ENCODE assay signal across 1 cellular context in genomic region chr11:12110201-12110713, GRCh38.
TF ChIP-seq lines count a peak whose summit lies in the region.

Gene MICAL2, plus strand, starts transcription at chr11:12110590. Its CDS starts 51,566 bp downstream, at chr11:12162156.

TF ChIP-seq in K562, 482 proteins besides CTCF, POLR2A, EP300 and RAD21 (continued from another document):
- TF ChIP-seq PKNOX1 (IDR thresholded peaks at IDR 0.05) (0 out of 2 replicates have a peak, but pooled peaks have one; percentile 6), CHD1 (IDR thresholded peaks at IDR 0.05; ENCODE audit: low read length) (peak; percentile 24), THAP12 (CRISPR knock-in tag; IDR thresholded peaks at IDR 0.05) (0 out of 2 replicates have a peak, but pooled peaks have one; percentile 14), NRF1 (conservative IDR thresholded peaks at IDR 0.05 in 1 of 2, IDR thresholded peaks at IDR 0.05 in 1 of 2) (peak; percentile 87 to 89), FOXA1 (IDR thresholded peaks at IDR 0.05; ENCODE audit: borderline replicate concordance) (no peak), E2F5 (CRISPR knock-in tag; IDR thresholded peaks at IDR 0.05) (no peak), ARID3B (CRISPR knock-in tag; IDR thresholded peaks at IDR 0.05; ENCODE audit: borderline replicate concordance) (peak; percentile 70; the same call in 1 of the 2 replicates)
